In genomic region chr18:10578573-10578899, GRCh38 we compare ENCODE assay signal across 8 cellular contexts. TPM values are rescaled to one million over a fixed set of nuclear protein-coding genes. Genes with fewer than 3 reads are reported as not detected.
DNase-seq lines count a peak whose midpoint lies in the region; ATAC-seq, FAIRE-seq and TF ChIP-seq lines count a peak whose summit lies in the region.
"Not testable (repeated sequence)": the region's sequence is repeated elsewhere in the genome, so short reads cannot be mapped to it uniquely, and the experiment has no call there.

No MANE protein-coding gene starts in this region.

- H3K27me3 ChIP-seq in H9 (ENCODE audit: insufficient read depth, low read length); H1 (replicated peaks in 1 of 4; ENCODE audit: control insufficient read depth in 3 of 4, extremely low read depth in 1 of 4, insufficient read depth in 3 of 4, low read length in 3 of 4): not testable (repeated sequence)

- H3K36me3 ChIP-seq in H1 (ENCODE audit: control insufficient read depth in 2 of 4, insufficient read depth in 4 of 4, low read length in 3 of 4), result not testable (repeated sequence)

- in situ Hi-C loops in Caki2 (cut with HindIII; ENCODE audit: low pct_unique_long_range_greater_than_20kb, low sequenced_read_pairs), result not testable (repeated sequence)

- H3K9me3 Mint-ChIP-seq in H9, result peaks cover 26 to 30% of the 10 kb centered on the region in 2 experiments
- not testable (repeated sequence) for H3K9me3 Mint-ChIP-seq in activated CD4-positive, alpha-beta T cell treated with anti-CD3 and anti-CD28 coated beads, Interleukin-2, amount 10 ng/mL, durations not matched to agents 7 days and 5 days; neural crest cell

- not testable (repeated sequence) for H2BK12ac ChIP-seq in H9 (ENCODE audit: insufficient read length, low read depth, low read length); H1 (ENCODE audit: low read depth, low read length)

- H3T11ph ChIP-seq in H9 (ENCODE audit: low read length), result not testable (repeated sequence)

- not testable (repeated sequence) for H2BK5ac ChIP-seq in H9 (ENCODE audit: insufficient read length, low read length)
- peak overlapping the region; percentile 40; the same call in 1 of the 2 replicates for H2BK5ac ChIP-seq in H1 (ENCODE audit: low read depth, low read length)

- not testable (repeated sequence) for H2BK120ac ChIP-seq in H9 (ENCODE audit: low read depth, low read length, poor library complexity, severe bottlenecking); H1 (replicated peaks; ENCODE audit: low read depth, low read length)

- H4K91ac ChIP-seq in H9 (ENCODE audit: insufficient read length, low read depth, low read length); H1 (replicated peaks; ENCODE audit: insufficient read length, low read length): not testable (repeated sequence)

- not testable (repeated sequence) for H3K79me1 ChIP-seq in H9 (ENCODE audit: insufficient read depth, low read depth, low read length, poor library complexity, severe bottlenecking); H1 (ENCODE audit: low read depth, low read length)

- H3K4me3 ChIP-seq in A549, result peak overlapping the region; percentile 30; the same call in 2 of the 3 replicates
- H3K4me3 ChIP-seq in H1 (ENCODE audit: extremely low read depth in 1 of 4, insufficient read depth in 2 of 4, low read depth in 3 of 4, low read length in 4 of 4), result not testable (repeated sequence)

- not testable (repeated sequence) for H2AFZ ChIP-seq in H9 (ENCODE audit: low read length); H1 (ENCODE audit: low read length)

- H3K9ac ChIP-seq in H9 (ENCODE audit: extremely low read depth, insufficient read length, low read length); H1 (replicated peaks in 1 of 4; ENCODE audit: extremely low read depth in 1 of 4, low read depth in 3 of 4, low read length in 3 of 4): not testable (repeated sequence)

- TF ChIP-seq EP300 in A549 (IDR thresholded peaks at IDR 0.05); H1 (IDR thresholded peaks at IDR 0.05; ENCODE audit: borderline replicate concordance in 1 of 2, low read depth in 2 of 2, low read length in 2 of 2): not testable (repeated sequence)

- not testable (repeated sequence) for H3K14ac ChIP-seq in H9 (ENCODE audit: insufficient read depth, low read length); H1 (ENCODE audit: insufficient read length)

- not testable (repeated sequence) for H3K9me3 ChIP-seq in A549
- H3K9me3 ChIP-seq in H9 (ENCODE audit: control insufficient read depth, low read depth, low read length), result peaks cover 11% of the 10 kb centered on the region
- peaks cover 9 to 21% of the 10 kb centered on the region in 2 experiments; a peak in 3 of 4 replicates for H3K9me3 ChIP-seq in H1 (ENCODE audit: insufficient read depth in 2 of 2, low read depth in 1 of 2, low read length in 1 of 2)

- peak overlapping the region; percentile 89; the same call in 1 of the 2 replicates for H2BK15ac ChIP-seq in H9 (ENCODE audit: low read depth, low read length)
- H2BK15ac ChIP-seq in H1 (ENCODE audit: low read length), result not testable (repeated sequence)

- not testable (repeated sequence) for H2AK5ac ChIP-seq in H9 (ENCODE audit: insufficient read length, low read length); H1 (ENCODE audit: low read depth, low read length)

- not testable (repeated sequence) for FAIRE-seq in A549 (lab: Jason Lieb, UNC); H1 (lab: Jason Lieb, UNC)

- WGBS in A549 (ENCODE audit: missing lambda C conversion rate), result 73% methylated on average over 10 of the region's 11 CpGs
- no CpG with 5 or more reads among the region's 11 CpGs for WGBS in H9 (ENCODE audit: extremely low coverage, insufficient read length, low lambda C conversion rate)
- 90% methylated on average over 9 of the region's 11 CpGs; no CpG with 5 or more reads in 1 of the 2 experiments for WGBS in H1 (ENCODE audit: extremely low coverage in 1 of 2, insufficient coverage in 1 of 2, insufficient read length in 1 of 2, insufficient replicate concordance in 2 of 2, low coverage in 1 of 2, low lambda C conversion rate in 2 of 2, missing lambda C conversion rate in 1 of 2), 2 experiments

- H3K27ac Mint-ChIP-seq in H9, result peak overlapping the region in 2 of 3 experiments; percentile 92 to 94; a peak in 4 of 7 replicates
- H3K27ac Mint-ChIP-seq in activated CD4-positive, alpha-beta T cell treated with anti-CD3 and anti-CD28 coated beads, Interleukin-2, amount 10 ng/mL, durations not matched to agents 7 days and 5 days, result peak overlapping the region; percentile 41
- H3K27ac Mint-ChIP-seq in neural crest cell (ENCODE audit: unreplicated experiment), result peak overlapping the region; percentile 75

- H4K5ac ChIP-seq in H9 (ENCODE audit: insufficient read length, low read depth, low read length); H1 (ENCODE audit: insufficient read length, low read depth, low read length): not testable (repeated sequence)

- H3K23ac ChIP-seq in H9 (ENCODE audit: insufficient read length, low read depth, low read length); H1 (ENCODE audit: insufficient read length): not testable (repeated sequence)

- H4K8ac ChIP-seq in H9 (replicated peaks; ENCODE audit: insufficient read length, low read depth, low read length), result not testable (repeated sequence)
- peak overlapping the region; percentile 11; the same call in 1 of the 2 replicates for H4K8ac ChIP-seq in H1 (ENCODE audit: extremely low read depth, insufficient read depth, low read length)

- not testable (repeated sequence) for H3K4me1 ChIP-seq in A549; H9 (ENCODE audit: insufficient read depth, low read length); H1 (replicated peaks in 1 of 4; ENCODE audit: control insufficient read depth in 3 of 4, insufficient read depth in 4 of 4, low read length in 3 of 4)

- ATAC-seq in A549, result not testable (repeated sequence)

- not testable (repeated sequence) for DNase-seq in A549 (ENCODE audit: low read depth in 1 of 2, low spot score in 1 of 2); H9; RWPE1 (ENCODE audit: low spot score); activated CD4-positive, alpha-beta T cell treated with anti-CD3 and anti-CD28 coated beads, Interleukin-2, amount 10 ng/mL, durations not matched to agents 7 days and 5 days; H1 (ENCODE audit: low read depth in 1 of 2, low spot score in 2 of 2); neural crest cell (ENCODE audit: low read depth, low spot score)
- DNase-seq in Caki2 (ENCODE audit: low read depth), result peak; percentile 28
- DNase-seq in NCI-H2171 treated with DMSO at 0.1 percent for 48 hours (lab: John Stamatoyannopoulos, UW), result peak; percentile 20

- H3K18ac ChIP-seq in H9 (ENCODE audit: insufficient read length, low read depth, low read length), result peak overlapping the region; percentile 36
- not testable (repeated sequence) for H3K18ac ChIP-seq in H1 (ENCODE audit: extremely low read depth, low read length)

- not testable (repeated sequence) for TF ChIP-seq RAD21 in A549 (conservative IDR thresholded peaks at IDR 0.05 in 1 of 2, IDR thresholded peaks at IDR 0.05 in 1 of 2); H1 (IDR thresholded peaks at IDR 0.05 in 1 of 2, conservative IDR thresholded peaks at IDR 0.05 in 1 of 2; ENCODE audit: low read depth in 2 of 2, low read length in 2 of 2)

- not testable (repeated sequence) for TF ChIP-seq POLR2A in A549 (IDR thresholded peaks at IDR 0.05; ENCODE audit: low read length); H1 (IDR thresholded peaks at IDR 0.05; ENCODE audit: control extremely low read depth in 1 of 2, low read depth in 2 of 2, low read length in 2 of 2)

- CTCF ChIA-PET in A549 (lab: Yijun Ruan, JAX) (interaction anchor here (0.9 kb wide), 1 partner anchor 18 kb away, joined by 3 read pairs; no protein-coding TSS in a partner anchor), RWPE1 (lab: Yijun Ruan, JAX) (interaction anchor here (0.5 to 0.6 kb wide), 2 partner anchors 18 to 160 kb away, joined by 3 to 4 read pairs; no protein-coding TSS in a partner anchor), H1 (lab: Charles Lee; ENCODE audit: partially characterized antibody) (interaction anchor here (1.7 kb wide), 2 partner anchors 18 to 575 kb away, joined by 4 to 5 read pairs; no protein-coding TSS in a partner anchor)
- CTCF ChIA-PET in activated CD4-positive, alpha-beta T cell treated with anti-CD3 and anti-CD28 coated beads, Interleukin-2, amount 10 ng/mL, durations not matched to agents 7 days and 5 days (lab: Charles Lee), result interaction anchor here (1.6 kb wide), 1 partner anchor 13 kb away, joined by 4 read pairs; no protein-coding TSS in a partner anchor

- not testable (repeated sequence) for H3K27me3 Mint-ChIP-seq in H9 (ENCODE audit: low read depth); activated CD4-positive, alpha-beta T cell treated with anti-CD3 and anti-CD28 coated beads, Interleukin-2, amount 10 ng/mL, durations not matched to agents 7 days and 5 days; neural crest cell (ENCODE audit: low read depth)

- H3K4me1 Mint-ChIP-seq in H9, neural crest cell: not testable (repeated sequence)
- H3K4me1 Mint-ChIP-seq in activated CD4-positive, alpha-beta T cell treated with anti-CD3 and anti-CD28 coated beads, Interleukin-2, amount 10 ng/mL, durations not matched to agents 7 days and 5 days, result peaks cover 17% of the 10 kb centered on the region

- not testable (repeated sequence) for H3K4ac ChIP-seq in H9 (ENCODE audit: low read depth, low read length)
- peak overlapping the region; percentile 9 for H3K4ac ChIP-seq in H1 (replicated peaks; ENCODE audit: insufficient read length, low read depth, low read length)

- not testable (repeated sequence) for H3K79me2 ChIP-seq in H9 (ENCODE audit: insufficient read depth, low read length); H1 (ENCODE audit: control insufficient read depth in 1 of 2, insufficient read depth in 2 of 2, low read length in 2 of 2)

- H3K4me2 ChIP-seq in A549, result peak overlapping the region; percentile 55
- H3K4me2 ChIP-seq in H9 (ENCODE audit: insufficient read depth, insufficient read length, low read length); H1 (ENCODE audit: insufficient read depth in 1 of 2, low read depth in 2 of 2, low read length in 2 of 2): not testable (repeated sequence)

- not testable (repeated sequence) for H3K56ac ChIP-seq in H9 (ENCODE audit: insufficient read length, low read depth, low read length); H1 (replicated peaks; ENCODE audit: insufficient read length, low read depth, low read length)

- H3K27ac ChIP-seq in A549, result peak overlapping the region; percentile 48 to 77
- not testable (repeated sequence) for H3K27ac ChIP-seq in H9 (ENCODE audit: insufficient read length, low read depth, low read length); H1 (ENCODE audit: low read depth, low read length)
- peak overlapping the region; percentile 66 for H3K27ac ChIP-seq in RWPE1

- H3K4me3 Mint-ChIP-seq in H9, result peak overlapping the region in 1 of 2 experiments; percentile 5; a peak in 1 of 5 replicates
- not testable (repeated sequence) for H3K4me3 Mint-ChIP-seq in activated CD4-positive, alpha-beta T cell treated with anti-CD3 and anti-CD28 coated beads, Interleukin-2, amount 10 ng/mL, durations not matched to agents 7 days and 5 days; neural crest cell

- H2BK20ac ChIP-seq in H9 (ENCODE audit: low read depth, low read length, poor library complexity, severe bottlenecking); H1 (ENCODE audit: low read length): not testable (repeated sequence)

- H3K23me2 ChIP-seq in H9 (ENCODE audit: insufficient read length, low read depth, low read length, poor library complexity, severe bottlenecking); H1 (ENCODE audit: low read depth, low read length): not testable (repeated sequence)

- H3K36me3 Mint-ChIP-seq in H9 (ENCODE audit: insufficient read depth in 1 of 3, low read depth in 3 of 3), result peaks cover 15 to 30% (median 18%) of the 10 kb centered on the region in 3 experiments
- not testable (repeated sequence) for H3K36me3 Mint-ChIP-seq in activated CD4-positive, alpha-beta T cell treated with anti-CD3 and anti-CD28 coated beads, Interleukin-2, amount 10 ng/mL, durations not matched to agents 7 days and 5 days (ENCODE audit: low read depth)
- H3K36me3 Mint-ChIP-seq in neural crest cell (ENCODE audit: low read depth), result peaks cover 10% of the 10 kb centered on the region

- H4K20me1 ChIP-seq in H9 (ENCODE audit: control insufficient read depth, insufficient read depth, insufficient read length); H1 (replicated peaks in 1 of 2; ENCODE audit: control insufficient read depth in 1 of 2, insufficient read depth in 2 of 2, low read length in 2 of 2): not testable (repeated sequence)

- TF ChIP-seq CTCF in A549 (IDR thresholded peaks at IDR 0.05); H9 (conservative IDR thresholded peaks at IDR 0.05); RWPE1 (conservative IDR thresholded peaks at IDR 0.05; ENCODE audit: low read depth); H1 (IDR thresholded peaks at IDR 0.05; ENCODE audit: control extremely low read depth in 1 of 3, insufficient read depth in 1 of 3, low read depth in 1 of 3, low read length in 3 of 3); neural crest cell (conservative IDR thresholded peaks at IDR 0.05): not testable (repeated sequence)

- POLR2A ChIA-PET in A549 (lab: Yijun Ruan, JAX); RWPE1 (lab: Yijun Ruan, JAX; ENCODE audit: low non-redundant PET); activated CD4-positive, alpha-beta T cell treated with anti-CD3 and anti-CD28 coated beads, Interleukin-2, amount 10 ng/mL, durations not matched to agents 7 days and 5 days (lab: Charles Lee); H1 (lab: Charles Lee; ENCODE audit: partially characterized antibody): not testable (repeated sequence)

RNA-seq across cellular contexts. Expression of gene NAPG, which starts 52.7 kb away (rescaled TPM):
- polyA plus RNA-seq in A549 (2011; rRNA removed) (18.3 and 22.1 TPM in 2 replicates), A549 (2017; fragmentation: RNase III; extraction: RNeasy Plus Mini Kit Qiagen cat#74134 plus additional on column Dnase treatment) (11.2 to 13.1 TPM (median 11.6 TPM) in 3 replicates), H1 (2011; rRNA removed) (5.5 and 8.0 TPM in 2 replicates)
- polyA plus RNA-seq in A549 (2012; cell fraction: cytosol; rRNA removed), result 4.8 and 4.9 TPM in 2 replicates
- 3.3 and 6.4 TPM in 2 replicates for polyA plus RNA-seq in A549 (2012; cell fraction: nucleus; rRNA removed)
- 8.4 and 11.9 TPM in 2 replicates for polyA minus RNA-seq in A549 (2011; rRNA and poly(A)+ RNA removed)
- 27.8 and 34.6 TPM in 2 replicates for total RNA-seq in Caki2 (2014; rRNA removed; shearing (Covaris generic); ENCODE audit: low replicate concordance)
- total RNA-seq in H9 (2021) (26.5 and 30.9 TPM in 2 replicates), neural crest cell (21.1 and 23.6 TPM in 2 replicates)
- 10 to 100 TPM; 26.6 to 32.1 TPM for total RNA-seq in activated CD4-positive, alpha-beta T cell treated with anti-CD3 and anti-CD28 coated beads, Interleukin-2, amount 10 ng/mL, durations not matched to agents 7 days and 5 days
- total RNA-seq in H1 (2021; fragmentation: NEBNext Ultra II Directional; extraction: Animal tissue kit (Norgen Biotek cat#: 25700)), result 19.6 and 23.5 TPM in 2 replicates
- polyA plus RNA-seq in H1 (2011; cell fraction: cytosol; rRNA removed), result 12.0 TPM
- polyA plus RNA-seq in H1 (2011; cell fraction: nucleus; rRNA removed), result 6.3 TPM
- 12.2 to 16.8 TPM (median 14.9 TPM) in 4 replicates for polyA plus RNA-seq in H1 (2012, experiment 1 of 2)
- 3.0 TPM for polyA plus RNA-seq in H1 (2012, experiment 2 of 2)
- polyA plus RNA-seq in H1 (2013, experiment 1 of 2), result 15.2 TPM
- 15.8 TPM for polyA plus RNA-seq in H1 (2013, experiment 2 of 2)
- 10.4 and 13.9 TPM in 2 replicates for polyA minus RNA-seq in H1 (2011; rRNA and poly(A)+ RNA removed)
- 12.8 TPM for polyA minus RNA-seq in H1 (2011; cell fraction: cytosol; rRNA and poly(A)+ RNA removed)
- polyA minus RNA-seq in H1 (2011; cell fraction: nucleus; rRNA and poly(A)+ RNA removed), result 20.8 TPM

Comparison
In these comparisons a context has a peak if more than half of its experiments do, and no peak if none do; other contexts are left out.
1. H3K27ac Mint-ChIP-seq: peak in every context shown above with its lines; median percentile 93 in H9; 75 in neural crest cell; 41 in activated CD4-positive, alpha-beta T cell treated with anti-CD3 and anti-CD28 coated beads, Interleukin-2, amount 10 ng/mL, durations not matched to agents 7 days and 5 days.